ENCODE assay signal across 24 cellular contexts in the genomic region with DNA sequence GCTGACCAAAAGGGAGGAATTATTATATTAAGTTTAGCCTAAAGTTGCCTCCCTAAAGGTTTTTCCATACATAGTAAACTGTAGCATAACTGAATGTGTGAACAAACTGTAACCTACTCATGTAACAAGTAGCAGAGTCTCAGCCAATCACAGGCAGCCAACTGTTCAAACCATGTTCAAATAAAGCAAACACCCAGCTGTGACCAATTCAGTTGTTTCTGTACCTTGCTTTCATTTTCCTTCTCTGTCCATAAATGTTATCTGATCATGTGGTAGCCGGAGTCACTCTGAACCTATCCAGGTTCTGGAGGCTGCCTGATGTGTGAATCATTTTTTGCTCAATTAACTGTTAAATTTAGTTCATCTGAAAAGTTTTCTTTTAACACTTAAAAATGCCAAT.
DNase-seq lines count a peak whose midpoint lies in the region; ATAC-seq lines count a peak whose summit lies in the region.
"Had no signal": no experiment of that assay in that cellular context is flagged by ENCODE, and none has a peak within 500 bp of the region (broad histone marks: within the 10 kb centered on the region; RNA-seq: fewer than 3 reads in every experiment).

No MANE protein-coding gene starts in this region.

- POLR2A ChIA-PET in T-cell (lab: Charles Lee): no interaction called here

- H3K36me3 Mint-ChIP-seq in T-cell: no peaks in the 10 kb centered on the region
- H3K36me3 Mint-ChIP-seq: activated naive CD8-positive, alpha-beta T cell treated with anti-CD3 and anti-CD28 coated beads, Interleukin-2, amount 10 ng/mL, durations not matched to agents 7 days and 5 days; IgD-negative memory B cell; stimulated activated naive B cell treated with anti-CD40 and anti-IgM and Interleukin-4, amounts not matched to agents 10 μg/mL and 1 μg/mL and 100 μg/mL, for 72 hours had no signal

- no peak for ATAC-seq in T-cell (replicated peaks in 1 of 4)
- ATAC-seq: activated CD4-positive, alpha-beta T cell treated with anti-CD3 and anti-CD28 coated beads for 36 hours; heart left ventricle; stimulated activated naive B cell treated with anti-CD40 and anti-IgM and Interleukin-4, amounts not matched to agents 10 μg/mL and 1 μg/mL and 100 μg/mL, for 72 hours had no signal

- peaks cover 8 to 18% (median 16%) of the 10 kb centered on the region in 3 donors for H3K9me3 Mint-ChIP-seq in T-cell

- no peak overlapping the region for H3K4me3 Mint-ChIP-seq in T-cell
- H3K4me3 Mint-ChIP-seq: activated CD4-positive, alpha-beta T cell treated with anti-CD3 and anti-CD28 coated beads for 36 hours; activated naive CD8-positive, alpha-beta T cell treated with anti-CD3 and anti-CD28 coated beads, Interleukin-2, amount 10 ng/mL, durations not matched to agents 7 days and 5 days; H9; IgD-negative memory B cell; naive B cell; stimulated activated naive B cell treated with anti-CD40 and anti-IgM and Interleukin-4, amounts not matched to agents 10 μg/mL and 1 μg/mL and 100 μg/mL, for 72 hours had no signal

- no peaks in the 10 kb centered on the region for H3K4me1 Mint-ChIP-seq in T-cell
- H3K4me1 Mint-ChIP-seq: activated CD4-positive, alpha-beta T cell treated with anti-CD3 and anti-CD28 coated beads for 36 hours; activated naive CD8-positive, alpha-beta T cell treated with anti-CD3 and anti-CD28 coated beads, Interleukin-2, amount 10 ng/mL, durations not matched to agents 7 days and 5 days; H9; IgD-negative memory B cell; naive B cell; stimulated activated naive B cell treated with anti-CD40 and anti-IgM and Interleukin-4, amounts not matched to agents 10 μg/mL and 1 μg/mL and 100 μg/mL, for 72 hours had no signal

- H3K27me3 Mint-ChIP-seq in T-cell: no peaks in the 10 kb centered on the region
- H3K27me3 Mint-ChIP-seq: activated CD4-positive, alpha-beta T cell treated with anti-CD3 and anti-CD28 coated beads for 36 hours; activated naive CD8-positive, alpha-beta T cell treated with anti-CD3 and anti-CD28 coated beads, Interleukin-2, amount 10 ng/mL, durations not matched to agents 7 days and 5 days; IgD-negative memory B cell; naive B cell; stimulated activated naive B cell treated with anti-CD40 and anti-IgM and Interleukin-4, amounts not matched to agents 10 μg/mL and 1 μg/mL and 100 μg/mL, for 72 hours had no signal

- H3K36me3 ChIP-seq in H7 (replicated peaks; ENCODE audit: control insufficient read depth, insufficient read depth, low read length): no peaks in the 10 kb centered on the region
- H3K36me3 ChIP-seq: cardiac muscle cell, heart left ventricle, ovary, sigmoid colon, tibial artery had no signal

- H3K4me3 ChIP-seq in H7 (ENCODE audit: insufficient read depth, low read depth, low read length): no peak overlapping the region
- H3K4me3 ChIP-seq: cardiac muscle cell, heart left ventricle, lung, ovary, sigmoid colon, tibial artery had no signal

- DNase-seq in EL (peak; percentile 6), OCI-M1 (lab: John Stamatoyannopoulos, UW) (peak; percentile 60), epithelial cell of prostate (ENCODE audit: low read depth, low spot score) (peak; percentile 40), kidney glomerular epithelial cell (lab: John Stamatoyannopoulos, UW) (peak; percentile 25), ecto neural progenitor cell (ENCODE audit: low spot score) (no peak), T-cell (no peak), AG20443 (ENCODE audit: low spot score) (no peak), H7 (no peak)
- DNase-seq: activated CD4-positive, alpha-beta T cell treated with anti-CD3 and anti-CD28 coated beads for 36 hours; activated naive CD8-positive, alpha-beta T cell treated with anti-CD3 and anti-CD28 coated beads, Interleukin-2, amount 10 ng/mL, durations not matched to agents 7 days and 5 days; AML-193; H9; heart left ventricle; naive B cell; NCI-H187; NCI-H446; ovary; sigmoid colon; stimulated activated naive B cell treated with anti-CD40 and anti-IgM and Interleukin-4, amounts not matched to agents 10 μg/mL and 1 μg/mL and 100 μg/mL, for 72 hours; SW 1271; tibial artery had no signal

- no peak overlapping the region for H3K27ac ChIP-seq in epithelial cell of prostate
- H3K27ac ChIP-seq: cardiac muscle cell, heart left ventricle, ovary, sigmoid colon, tibial artery had no signal

- CTCF ChIA-PET in T-cell (lab: Charles Lee): no interaction called here

- H3K27me3 ChIP-seq in H7 (ENCODE audit: control insufficient read depth, insufficient read depth, low read length): no peaks in the 10 kb centered on the region
- H3K27me3 ChIP-seq: cardiac muscle cell, heart left ventricle, ovary, sigmoid colon, tibial artery had no signal

- no peak overlapping the region for H3K27ac Mint-ChIP-seq in T-cell
- H3K27ac Mint-ChIP-seq: activated CD4-positive, alpha-beta T cell treated with anti-CD3 and anti-CD28 coated beads for 36 hours; activated naive CD8-positive, alpha-beta T cell treated with anti-CD3 and anti-CD28 coated beads, Interleukin-2, amount 10 ng/mL, durations not matched to agents 7 days and 5 days; H9; IgD-negative memory B cell; naive B cell; stimulated activated naive B cell treated with anti-CD40 and anti-IgM and Interleukin-4, amounts not matched to agents 10 μg/mL and 1 μg/mL and 100 μg/mL, for 72 hours had no signal

Comparison
In these comparisons a context has a peak if more than half of its experiments do, and no peak if none do; other contexts are left out.
1. DNase-seq: peak in EL (single experiment), OCI-M1 (single experiment), epithelial cell of prostate (single experiment) and kidney glomerular epithelial cell (single experiment); none in ecto neural progenitor cell (single experiment), T-cell (0 of 34), AG20443 (single experiment) and H7 (single experiment).